Comparison of ENCODE assay signal across 17 cellular contexts in genomic region chr12:47247418-47247817, GRCh38.
DNase-seq lines count a peak whose midpoint lies in the region; TF ChIP-seq lines count a peak whose summit lies in the region.
"Had no signal": no experiment of that assay in that cellular context is flagged by ENCODE, and none has a peak within 500 bp of the region (broad histone marks: within the 10 kb centered on the region; RNA-seq: fewer than 3 reads in every experiment).

No MANE protein-coding gene starts in this region.

- H3K36me3 ChIP-seq in MG63, result no peaks in the 10 kb centered on the region
- H3K36me3 ChIP-seq in colonic mucosa, result no peaks in the 10 kb centered on the region

- H3K9me3 ChIP-seq in MG63 (peaks cover 5% of the 10 kb centered on the region; the same call in 1 of the 2 replicates), colonic mucosa (no peaks in the 10 kb centered on the region)

- peak overlapping the region; percentile 99 for H3K27ac ChIP-seq in C4-2B
- no peak overlapping the region for H3K27ac ChIP-seq in colonic mucosa

- H3K4me1 ChIP-seq in colonic mucosa, result no peaks in the 10 kb centered on the region

- intact Hi-C loops in colonic mucosa (cut with DNase I), result no loop called here

- H3K4me3 ChIP-seq in MG63 (no peak overlapping the region), colonic mucosa (no peak overlapping the region)

- H3K27me3 ChIP-seq in MG63, result no peaks in the 10 kb centered on the region
- no peaks in the 10 kb centered on the region for H3K27me3 ChIP-seq in colonic mucosa

- TF ChIP-seq CTCF in C4-2B (conservative IDR thresholded peaks at IDR 0.05) (no peak), colonic mucosa (IDR thresholded peaks at IDR 0.05) (no peak)

- DNase-seq in MG63 (peak; percentile 91), colonic mucosa (peak; percentile 23), mucosa of gallbladder (ENCODE audit: low spot score) (peak; percentile 76), HCEC 1CT (no peak), NCI-H345 (lab: John Stamatoyannopoulos, UW) (no peak), hepatic stellate cell (ENCODE audit: low spot score) (no peak)
- DNase-seq in stimulated activated naive CD4-positive, alpha-beta T cell (lab: John Stamatoyannopoulos, UW), result no peak
- DNase-seq: activated CD8-positive, alpha-beta T cell treated with anti-CD3 and anti-CD28 coated beads for 36 hours; activated T-cell treated with anti-CD3 and anti-CD28 coated beads, Interleukin-2, amount 50 U/mL, for 72 hours; COR-L47; effector memory CD8-positive, alpha-beta T cell; left ventricle myocardium superior; natural killer cell; NCI-H1694 treated with DMSO at 0.1 percent for 48 hours; NCI-H524 treated with DMSO at 0.1 percent for 48 hours; stimulated activated naive CD8-positive, alpha-beta T cell treated with anti-CD3 and anti-CD28 coated beads, Interleukin-15, amount 100 ng/mL, for 72 hours had no signal

- no peak overlapping the region for H3K9ac ChIP-seq in colonic mucosa (ENCODE audit: low read depth in 2 of 2, low read length in 2 of 2)

Comparison
In these comparisons a context has a peak if more than half of its experiments do, and no peak if none do; other contexts are left out.
1. DNase-seq: peak in MG63 (single experiment), colonic mucosa (single experiment) and mucosa of gallbladder (single experiment); none in HCEC 1CT (single experiment), NCI-H345 (single experiment), hepatic stellate cell (single experiment) and stimulated activated naive CD4-positive, alpha-beta T cell (0 of 6).